Comparison of ENCODE assay signal across 1 cellular context in genomic region chr10:69769395-69769989, GRCh38.
TF ChIP-seq lines count a peak whose summit lies in the region.

No MANE protein-coding gene starts in this region.

TF ChIP-seq in SK-N-SH, 30 proteins besides CTCF, POLR2A, EP300 and RAD21 (continued from another document):
- TF ChIP-seq REST (IDR thresholded peaks at IDR 0.05; ENCODE audit: low read depth, low read length) (no peak), FOSL2 (IDR thresholded peaks at IDR 0.05; ENCODE audit: borderline replicate concordance, low read depth) (peak; percentile 90)
